ENCODE assay signal across 20 cellular contexts in the genomic region with DNA sequence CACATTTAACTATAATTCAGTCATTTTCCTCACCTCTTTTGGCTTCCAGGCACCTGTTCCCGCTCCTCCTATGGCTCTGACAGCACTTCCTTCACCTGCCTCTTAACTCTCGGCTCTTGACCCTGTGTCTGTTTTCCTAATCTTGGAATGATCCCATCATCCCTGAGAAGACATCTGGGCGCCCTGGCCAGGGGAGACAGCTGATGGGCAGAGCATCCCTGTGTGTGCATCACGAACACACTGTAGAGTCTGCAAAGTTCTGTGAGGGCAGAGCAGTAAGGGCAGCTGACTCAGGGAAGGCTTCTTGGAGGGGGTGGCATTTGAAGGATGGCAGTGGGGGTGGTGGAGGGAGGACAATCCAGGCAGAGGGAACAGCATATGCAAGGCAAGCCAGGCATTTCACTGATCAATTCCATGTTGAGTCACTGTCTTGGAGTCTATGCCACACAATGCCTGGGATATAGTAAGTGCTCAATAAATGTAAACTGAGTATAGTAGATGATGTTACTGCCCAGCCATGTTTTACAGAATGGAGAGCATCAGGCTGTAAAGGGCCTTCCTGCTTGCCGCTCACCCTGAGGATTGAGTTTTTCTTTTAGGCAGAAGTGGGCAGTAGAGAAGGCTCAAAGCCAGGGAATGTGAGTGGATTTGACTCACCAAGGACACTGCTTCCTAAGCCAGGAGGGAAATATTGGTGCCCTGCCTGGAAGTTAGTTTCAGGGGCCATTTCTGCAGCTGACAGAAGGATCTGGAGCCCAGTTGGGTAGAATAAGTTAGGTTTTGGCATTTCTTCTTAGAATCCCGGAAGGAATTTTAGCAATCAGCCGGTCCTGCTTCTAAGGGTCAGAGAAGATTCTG.
"Had no signal": no experiment of that assay in that cellular context is flagged by ENCODE, and none has a peak within 500 bp of the region (broad histone marks: within the 10 kb centered on the region; RNA-seq: fewer than 3 reads in every experiment).

No MANE protein-coding gene starts in this region.

- H3K27ac ChIP-seq: gastroesophageal sphincter, heart right ventricle, neutrophil, thyroid gland had no signal

- H3K4me3 ChIP-seq: dorsolateral prefrontal cortex, gastroesophageal sphincter, heart right ventricle, thyroid gland had no signal

- H3K4me1 ChIP-seq: thyroid gland had no signal

- ATAC-seq: activated CD8-positive, alpha-beta memory T cell treated with anti-CD3 and anti-CD28 coated beads, Interleukin-2, amount 10 ng/mL, durations not matched to agents 7 days and 5 days; gastroesophageal sphincter; heart right ventricle; naive thymus-derived CD8-positive, alpha-beta T cell had no signal

- H3K36me3 ChIP-seq: neutrophil, thyroid gland had no signal

- H3K9me3 ChIP-seq: gastroesophageal sphincter, heart right ventricle, neutrophil, thyroid gland had no signal

- DNase-seq: activated B cell treated with CpG ODN at 0.5 μM for 24 hours; activated CD4-positive, alpha-beta memory T cell treated with anti-CD3 and anti-CD28 coated beads for 36 hours; activated CD4-positive, alpha-beta T cell treated with anti-CD3 and anti-CD28 coated beads for 4 hours; activated CD8-positive, alpha-beta memory T cell treated with anti-CD3 and anti-CD28 coated beads, Interleukin-2, amount 10 ng/mL, durations not matched to agents 7 days and 5 days; activated naive CD4-positive, alpha-beta T cell treated with Interleukin-2 at 50 U/mL for 16 hours; activated naive CD8-positive, alpha-beta T cell treated with anti-CD3 and anti-CD28 coated beads, Interleukin-2, amount 10 ng/mL, durations not matched to agents 7 days and 5 days; activated T-cell treated with anti-CD3 and anti-CD28 coated beads, Interleukin-2, amount 50 U/mL, for 1 hour; anterior cingulate cortex; central memory CD4-positive, alpha-beta T cell; dorsolateral prefrontal cortex; heart right ventricle; immature natural killer cell; mesendoderm; naive thymus-derived CD8-positive, alpha-beta T cell; stimulated activated CD4-positive, alpha-beta T cell treated with anti-CD3 and anti-CD28 coated beads, Interleukin-2, amount 100 ng/mL, for 24 hours; stimulated activated naive CD4-positive, alpha-beta T cell treated with Interleukin-2 at 50 U/mL for 16 hours; T-helper 2 cell; thyroid gland had no signal

- H3K27me3 ChIP-seq: dorsolateral prefrontal cortex, thyroid gland had no signal
